ENCODE assay signal across 15 cellular contexts in the genomic region with DNA sequence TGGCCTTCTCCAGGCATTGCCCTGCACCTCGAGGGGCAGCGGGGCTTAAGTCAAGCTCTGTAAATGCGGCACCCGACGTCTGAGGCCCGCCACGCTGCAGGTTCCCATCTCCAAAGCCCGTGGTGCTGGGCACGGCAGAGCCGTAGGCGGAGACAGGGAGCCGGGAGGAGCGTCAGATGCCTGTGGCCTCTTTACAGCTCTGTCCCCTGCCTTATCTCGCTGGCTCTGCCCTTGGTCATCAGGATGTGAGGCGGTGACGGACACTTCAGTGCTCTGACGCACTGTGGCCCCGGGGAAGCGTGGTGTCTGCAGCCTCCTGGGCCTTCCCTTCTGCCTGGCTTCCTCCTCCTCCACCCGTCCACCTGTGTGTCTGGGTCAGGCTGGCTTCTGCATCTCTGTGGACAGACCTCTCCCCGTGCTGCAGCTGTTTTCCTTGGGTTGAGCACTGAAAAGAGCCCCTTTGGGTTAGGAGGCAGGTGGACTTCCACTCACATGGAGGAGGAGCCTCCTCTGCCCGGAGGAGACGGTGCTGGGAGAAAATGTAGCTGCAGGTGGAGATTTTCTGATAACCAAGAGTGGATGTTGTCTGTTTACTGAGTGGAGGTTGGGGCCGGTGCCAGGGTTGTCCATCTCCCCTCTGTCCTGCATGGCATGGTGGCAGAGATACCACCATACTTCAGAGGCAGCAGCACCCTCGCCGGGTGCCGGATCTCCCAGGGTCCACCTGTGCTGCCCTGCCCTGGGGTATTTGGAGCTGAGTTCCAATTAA. TPM values are rescaled to one million over a fixed set of nuclear protein-coding genes. Genes with fewer than 3 reads are reported as not detected.
DNase-seq lines count a peak whose midpoint lies in the region; ATAC-seq, FAIRE-seq and TF ChIP-seq lines count a peak whose summit lies in the region.
"Had no signal": no experiment of that assay in that cellular context is flagged by ENCODE, and none has a peak within 500 bp of the region (broad histone marks: within the 10 kb centered on the region; RNA-seq: fewer than 3 reads in every experiment).

No MANE protein-coding gene starts in this region.

- H3K9me3 ChIP-seq in SK-N-SH = no peaks in the 10 kb centered on the region
- H3K9me3 ChIP-seq in right atrium auricular region = no peaks in the 10 kb centered on the region
- no peaks in the 10 kb centered on the region for H3K9me3 ChIP-seq in small intestine (ENCODE audit: control insufficient read depth, low read depth)

- H3K36me3 ChIP-seq in H7 (replicated peaks; ENCODE audit: control insufficient read depth, insufficient read depth, low read length) (no peaks in the 10 kb centered on the region), SK-N-SH (replicated peaks in 1 of 2; ENCODE audit: control insufficient read depth in 1 of 2, insufficient read depth in 2 of 2, low read length in 1 of 2) (no peaks in the 10 kb centered on the region), right atrium auricular region (no peaks in the 10 kb centered on the region), small intestine (ENCODE audit: control insufficient read depth in 2 of 2, insufficient read depth in 2 of 2, low read length in 2 of 2) (no peaks in the 10 kb centered on the region)

- DNase-seq in H7 (peak; percentile 78), SK-N-SH (peak; percentile 90), right atrium auricular region (ENCODE audit: low spot score) (peak; percentile 62), small intestine (peak; percentile 53), T-helper 1 cell (no peak), D721Med (ENCODE audit: insufficient read length, low spot score) (no peak), dermis blood vessel endothelial cell (no peak)
- DNase-seq: activated CD4-positive, alpha-beta T cell treated with anti-CD3 and anti-CD28 coated beads for 1 hour; activated CD8-positive, alpha-beta memory T cell treated with anti-CD3 and anti-CD28 coated beads, Interleukin-2, amount 50 U/mL, for 48 hours; DMS 273 treated with DMSO at 0.1 percent for 48 hours; mammary epithelial cell; NCI-H2107; stimulated activated CD4-positive, alpha-beta T cell treated with anti-CD3 and anti-CD28 coated beads, Interleukin-15, amount 100 ng/mL, for 24 hours had no signal

- TF ChIP-seq EP300 in SK-N-SH (IDR thresholded peaks at IDR 0.05; ENCODE audit: borderline replicate concordance in 1 of 2, low read depth in 1 of 2, low read length in 1 of 2) = peak in 1 of 2 experiments; percentile 24; a peak in 1 of 4 replicates

- H3F3A ChIP-seq in SK-N-SH (replicated peaks; ENCODE audit: insufficient read depth) = no peaks in the 10 kb centered on the region

- no peak for ATAC-seq in GM18502 (IDR thresholded peaks at IDR 0.05; ENCODE audit: poor library complexity, unreplicated experiment)

- H4K20me1 ChIP-seq in SK-N-SH (ENCODE audit: insufficient read depth) = no peaks in the 10 kb centered on the region

- TF ChIP-seq CTCF in SK-N-SH (IDR thresholded peaks at IDR 0.05) = no peak
- TF ChIP-seq CTCF in right atrium auricular region (IDR thresholded peaks at IDR 0.05) = peak in 1 of 2 donors; percentile 11
- TF ChIP-seq CTCF in D721Med (IDR thresholded peaks at IDR 0.05; ENCODE audit: insufficient read depth, missing control alignments) = no peak

- no peak overlapping the region for H2AFZ ChIP-seq in SK-N-SH (ENCODE audit: low read depth)

- H3K79me2 ChIP-seq in SK-N-SH (ENCODE audit: insufficient read depth) = no peaks in the 10 kb centered on the region

- H3K27ac ChIP-seq in SK-N-SH (ENCODE audit: low read depth in 2 of 2, low read length in 1 of 2) = peak overlapping the region in 1 of 2 experiments; percentile 88; a peak in 2 of 4 replicates
- H3K27ac ChIP-seq in right atrium auricular region = peak overlapping the region; percentile 37 to 79
- H3K27ac ChIP-seq in small intestine (ENCODE audit: low read depth in 1 of 2, low read length in 1 of 2) = peak overlapping the region in 1 of 2 donors; percentile 46
- H3K27ac ChIP-seq: RWPE1 had no signal

- H3K27me3 ChIP-seq in H7 (ENCODE audit: control insufficient read depth, insufficient read depth, low read length) (no peaks in the 10 kb centered on the region), SK-N-SH (ENCODE audit: insufficient read depth) (peaks cover 2% of the 10 kb centered on the region; the same call in 1 of the 2 replicates), right atrium auricular region (no peaks in the 10 kb centered on the region), small intestine (ENCODE audit: control insufficient read depth in 2 of 2, insufficient read depth in 2 of 2, low read length in 2 of 2) (no peaks in the 10 kb centered on the region)

- POLR2A ChIA-PET in SK-N-SH (lab: Yijun Ruan, JAX) = interaction anchor here (0.7 to 3.5 kb wide), 4 partner anchors 12 to 21 kb away, joined by 3 to 21 read pairs (median 4); no protein-coding TSS in a partner anchor

- H3K4me3 ChIP-seq in H7 (ENCODE audit: insufficient read depth, low read depth, low read length) = no peak overlapping the region
- no peak overlapping the region for H3K4me3 ChIP-seq in SK-N-SH (ENCODE audit: low read depth in 2 of 2, low read length in 1 of 2)
- peak overlapping the region in 1 of 2 donors; percentile 50 for H3K4me3 ChIP-seq in right atrium auricular region
- H3K4me3 ChIP-seq in small intestine (ENCODE audit: low read depth in 1 of 2, low read length in 2 of 2) = no peak overlapping the region

- 48% methylated on average over 19 of the region's 27 CpGs for WGBS in SK-N-SH (ENCODE audit: low lambda C conversion rate)
- 48 to 62% (median 49%) methylated on average over 26 to 27 of the region's 27 CpGs for WGBS in small intestine, 3 donors

- no peak for FAIRE-seq in small intestine (lab: Jason Lieb, UNC)
- no peak for FAIRE-seq in D721Med (lab: Jason Lieb, UNC)

- peaks cover 0 to 79% of the 10 kb centered on the region in 2 experiments; a peak in 1 of 4 replicates for H3K4me1 ChIP-seq in SK-N-SH (ENCODE audit: control insufficient read depth in 1 of 2, insufficient read depth in 2 of 2, low read depth in 1 of 2, low read length in 1 of 2)
- H3K4me1 ChIP-seq in right atrium auricular region = peaks cover 0 to 46% of the 10 kb centered on the region in 2 donors
- no peaks in the 10 kb centered on the region for H3K4me1 ChIP-seq in small intestine (ENCODE audit: control insufficient read depth in 2 of 2, insufficient read depth in 1 of 2, low read depth in 1 of 2, low read length in 1 of 2)

- CTCF ChIA-PET in SK-N-SH (lab: Yijun Ruan, JAX) = interaction anchor here (0.6 to 2.6 kb wide), 7 partner anchors 14 to 133 kb away, joined by 3 to 16 read pairs (median 7); a partner anchor contains a TSS

- TF ChIP-seq RAD21 in SK-N-SH (IDR thresholded peaks at IDR 0.05; ENCODE audit: low read length) = no peak

- H3K4me2 ChIP-seq in SK-N-SH = no peak overlapping the region

- no peak overlapping the region for H3K9ac ChIP-seq in SK-N-SH

- no peaks in the 10 kb centered on the region for H3K9me2 ChIP-seq in SK-N-SH

TF ChIP-seq in SK-N-SH, 30 proteins besides CTCF, POLR2A, EP300 and RAD21:
- no peak for TF ChIP-seq TEAD4 (IDR thresholded peaks at IDR 0.05; ENCODE audit: borderline replicate concordance, insufficient read depth)
- TF ChIP-seq FOXJ3 (CRISPR knock-in tag; IDR thresholded peaks at IDR 0.05) = peak; percentile 32; the same call in 1 of the 2 replicates
- TF ChIP-seq FOSL2 (IDR thresholded peaks at IDR 0.05; ENCODE audit: borderline replicate concordance, low read depth) = no peak
- TF ChIP-seq POLR2AphosphoS5 (IDR thresholded peaks at IDR 0.05; ENCODE audit: low read depth, low read length) = no peak
- peak; percentile 54; the same call in 1 of the 2 replicates for TF ChIP-seq MXI1 (IDR thresholded peaks at IDR 0.05; ENCODE audit: low read depth, low read length)
- TF ChIP-seq GATA2 (CRISPR knock-in tag; IDR thresholded peaks at IDR 0.05) = peak; percentile 78
- TF ChIP-seq RCOR1 (IDR thresholded peaks at IDR 0.05; ENCODE audit: low read length) = 0 out of 2 replicates have a peak, but pooled peaks have one; percentile 20
- TF ChIP-seq SMC3 (IDR thresholded peaks at IDR 0.05; ENCODE audit: low read depth, low read length) = no peak

RNA-seq across cellular contexts. Expression of a gene that starts 14.6 kb away (rescaled TPM):
- total RNA-seq in H7 (2014; rRNA removed; shearing (Covaris generic)) = 21.2 and 21.3 TPM in 2 replicates
- polyA plus RNA-seq in SK-N-SH (2012; rRNA removed) (0.56 and 1.1 TPM in 2 replicates), small intestine (10 to 100 TPM; 12.2 to 23.9 (median 20.1) TPM)
- 0.58 and 1.00 TPM in 2 replicates for polyA plus RNA-seq in SK-N-SH (2012; cell fraction: cytosol; rRNA removed)
- 2.7 and 4.1 TPM in 2 replicates for polyA plus RNA-seq in SK-N-SH (2012; cell fraction: nucleus; rRNA removed)
- total RNA-seq in right atrium auricular region (10 to 100 TPM; 17.1 to 21.6 TPM), dermis blood vessel endothelial cell (7.8 and 51.4 TPM in 2 replicates)

Comparison
In these comparisons a context has a peak if more than half of its experiments do, and no peak if none do; other contexts are left out.
1. DNase-seq: peak in H7 (single experiment), SK-N-SH (single experiment), right atrium auricular region (single experiment) and small intestine (single experiment); none in T-helper 1 cell (0 of 5), D721Med (single experiment) and dermis blood vessel endothelial cell (single experiment).